8 cellular contexts compared by ENCODE assay signal in genomic region chr6:158040051-158040803, GRCh38. TPM values are rescaled to one million over a fixed set of nuclear protein-coding genes. Genes with fewer than 3 reads are reported as not detected.
DNase-seq lines count a peak whose midpoint lies in the region; ATAC-seq, FAIRE-seq and TF ChIP-seq lines count a peak whose summit lies in the region.

No MANE protein-coding gene starts in this region.

- H3K36me3 ChIP-seq in astrocyte (ENCODE audit: insufficient read depth, low read length) = peaks cover 40% of the 10 kb centered on the region
- H3K36me3 ChIP-seq in keratinocyte (ENCODE audit: control insufficient read depth in 2 of 2, extremely low read depth in 1 of 2, insufficient read depth in 2 of 2, low read length in 2 of 2) = peaks cover 0 to 10% of the 10 kb centered on the region in 2 experiments

- H3K4me2 ChIP-seq in astrocyte (ENCODE audit: low read length) = peak overlapping the region; percentile 82
- H3K4me2 ChIP-seq in keratinocyte (ENCODE audit: control insufficient read depth, extremely low read depth, insufficient read depth, low read depth, low read length) = peak overlapping the region; percentile 83

- H3K27me3 ChIP-seq in AG04450 (ENCODE audit: control insufficient read depth, insufficient read depth, low read length) (no peaks in the 10 kb centered on the region), astrocyte (ENCODE audit: insufficient read depth, low read length) (no peaks in the 10 kb centered on the region), keratinocyte (ENCODE audit: control insufficient read depth, extremely low read depth, insufficient read depth, low read length) (no peaks in the 10 kb centered on the region)

- H3K9ac ChIP-seq in astrocyte (ENCODE audit: low read length) (peak overlapping the region; percentile 86), keratinocyte (ENCODE audit: control insufficient read depth, extremely low read depth, insufficient read depth, low read length) (peak overlapping the region; percentile 57)

- peak overlapping the region; percentile 31 for H3K4me3 ChIP-seq in AG04450 (ENCODE audit: low read depth, low read length)
- H3K4me3 ChIP-seq in astrocyte (ENCODE audit: insufficient read depth, low read depth, low read length) = peak overlapping the region; percentile 35
- no peak overlapping the region for H3K4me3 ChIP-seq in keratinocyte (ENCODE audit: control insufficient read depth in 2 of 3, extremely low read depth in 1 of 3, insufficient read depth in 2 of 3, low read depth in 1 of 3, low read length in 3 of 3)

- no peaks in the 10 kb centered on the region for H3K9me1 ChIP-seq in keratinocyte (ENCODE audit: control insufficient read depth, extremely low read depth, insufficient read depth, low read length)

- DNase-seq in AG04450 (ENCODE audit: low read depth, low spot score) (peak; percentile 97), NCI-H460 (ENCODE audit: extremely low read depth, low read depth) (peak; percentile 17), astrocyte (ENCODE audit: low read depth) (peak; percentile 100), keratinocyte (ENCODE audit: low read depth, low spot score) (peak; percentile 93), stromal cell of bone marrow (ENCODE audit: low read depth) (peak; percentile 87), C1 segment of cervical spinal cord (lab: John Stamatoyannopoulos, UW) (no peak)
- DNase-seq in central memory CD4-positive, alpha-beta T cell = no peak

- CTCF ChIA-PET in AG04450 (lab: Charles Lee) = interaction anchor here (0.6 to 2.3 kb wide), 2 partner anchors 14 to 57 kb away, joined by 3 to 8 read pairs; no protein-coding TSS in a partner anchor

- H3K4me3 Mint-ChIP-seq in astrocyte (ENCODE audit: unreplicated experiment) = peak overlapping the region; percentile 6

- H3K4me1 Mint-ChIP-seq in astrocyte (ENCODE audit: low read depth, unreplicated experiment) = peaks cover 54% of the 10 kb centered on the region

- H3K79me2 ChIP-seq in astrocyte (ENCODE audit: insufficient read depth, low read length) (peaks cover 75% of the 10 kb centered on the region), keratinocyte (ENCODE audit: control insufficient read depth, insufficient read depth, low read length) (no peaks in the 10 kb centered on the region)

- peak; percentile 82 for ATAC-seq in GM19351 (IDR thresholded peaks at IDR 0.05; ENCODE audit: unreplicated experiment)

- H3K27me3 Mint-ChIP-seq in astrocyte (ENCODE audit: low read depth, unreplicated experiment) = no peaks in the 10 kb centered on the region

- no peak overlapping the region for H2AFZ ChIP-seq in astrocyte (ENCODE audit: low read depth, low read length)
- no peak overlapping the region for H2AFZ ChIP-seq in keratinocyte (ENCODE audit: control insufficient read depth, low read length)

- H3K27ac Mint-ChIP-seq in astrocyte (ENCODE audit: unreplicated experiment) = peak overlapping the region; percentile 91

- dilution Hi-C loops in keratinocyte (cut with MboI; ENCODE audit: extremely low pct_ligation_motif_present, low sequenced_read_pairs) = no loop called here

- peak; percentile 94 for FAIRE-seq in astrocyte (lab: Jason Lieb, UNC)
- peak; percentile 92 for FAIRE-seq in keratinocyte (lab: Jason Lieb, UNC)

- peak overlapping the region; percentile 96 for H3K27ac ChIP-seq in AG04450 (ENCODE audit: low read depth, low read length)
- H3K27ac ChIP-seq in astrocyte (ENCODE audit: low read depth, low read length) = peak overlapping the region; percentile 99
- H3K27ac ChIP-seq in keratinocyte (ENCODE audit: control insufficient read depth, insufficient read depth, low read length) = peak overlapping the region; percentile 73

- no peaks in the 10 kb centered on the region; the same call in 1 of the 2 replicates for H3K9me3 ChIP-seq in AG04450 (ENCODE audit: control insufficient read depth, insufficient read depth, low read length)
- H3K9me3 ChIP-seq in astrocyte (ENCODE audit: insufficient read depth, low read depth, low read length) = no peaks in the 10 kb centered on the region
- no peaks in the 10 kb centered on the region for H3K9me3 ChIP-seq in keratinocyte (ENCODE audit: control insufficient read depth, low read depth, low read length)

- no peak for TF ChIP-seq CTCF in AG04450 (IDR thresholded peaks at IDR 0.05; ENCODE audit: low read depth, low read length)
- no peak for TF ChIP-seq CTCF in astrocyte (IDR thresholded peaks at IDR 0.05; ENCODE audit: insufficient read depth, low read depth, low read length)
- no peak for TF ChIP-seq CTCF in keratinocyte (optimal IDR thresholded peaks at IDR 0.05 in 1 of 3, IDR thresholded peaks at IDR 0.05 in 1 of 3, conservative IDR thresholded peaks at IDR 0.05 in 1 of 3; ENCODE audit: extremely low read depth in 1 of 3, insufficient read depth in 2 of 3, low read length in 3 of 3)

- H3K36me3 Mint-ChIP-seq in astrocyte (ENCODE audit: low read depth, unreplicated experiment) = peaks cover 20% of the 10 kb centered on the region

- H4K20me1 ChIP-seq in astrocyte (ENCODE audit: insufficient read depth, low read length) (no peaks in the 10 kb centered on the region), keratinocyte (ENCODE audit: control insufficient read depth, extremely low read depth, insufficient read depth, low read length) (no peaks in the 10 kb centered on the region)

- H3K4me1 ChIP-seq in astrocyte (ENCODE audit: insufficient read depth, low read length) (peaks cover 62% of the 10 kb centered on the region), keratinocyte (ENCODE audit: control insufficient read depth, extremely low read depth, insufficient read depth, low read length) (peaks cover 40% of the 10 kb centered on the region)

- H3K9me3 Mint-ChIP-seq in astrocyte (ENCODE audit: unreplicated experiment) = no peaks in the 10 kb centered on the region

- POLR2A ChIA-PET in AG04450 (lab: Yijun Ruan, JAX) = interaction anchor here (0.7 to 1.5 kb wide), 8 partner anchors 9 to 78 kb away, joined by 3 to 9 read pairs (median 5); no protein-coding TSS in a partner anchor

RNA-seq across cellular contexts. Expression of gene SYNJ2, which starts 58.6 kb away (rescaled TPM):
- polyA plus RNA-seq in AG04450 (2011; rRNA removed) = 38.1 and 40.8 TPM in 2 replicates
- 63.6 and 78.2 TPM in 2 replicates for polyA minus RNA-seq in AG04450 (2011; rRNA and poly(A)+ RNA removed)
- total RNA-seq in NCI-H460 (2014; rRNA removed; shearing (Covaris generic)) = 3.4 and 4.9 TPM in 2 replicates
- 3.1 and 3.9 TPM in 2 replicates for polyA plus RNA-seq in NCI-H460 (2014; cell fraction: nucleus; rRNA removed)
- total RNA-seq in astrocyte = 28.4 and 31.8 TPM in 2 replicates
- polyA plus RNA-seq in keratinocyte = 4.0 to 10.1 TPM (median 8.6 TPM) in 3 replicates
- 2.1 TPM for polyA plus RNA-seq in keratinocyte (2011; ENCODE audit: low read depth)
- polyA plus RNA-seq in keratinocyte (2011; cell fraction: cytosol; rRNA removed) = 4.6 and 5.3 TPM in 2 replicates
- polyA plus RNA-seq in keratinocyte (2011; cell fraction: nucleus; rRNA removed) = 6.0 and 6.8 TPM in 2 replicates
- polyA plus RNA-seq in keratinocyte (2012; ENCODE audit: low replicate concordance) = 2.1 and 7.6 TPM in 2 replicates
- polyA minus RNA-seq in keratinocyte = 5.7 to 14.4 TPM (median 10.7 TPM) in 3 replicates
- 5.9 TPM for polyA minus RNA-seq in keratinocyte (2011; cell fraction: cytosol; rRNA and poly(A)+ RNA removed)
- polyA minus RNA-seq in keratinocyte (2011; cell fraction: nucleus; rRNA and poly(A)+ RNA removed) = 5.3 and 7.8 TPM in 2 replicates

Comparison
In these comparisons a context has a peak if more than half of its experiments do, and no peak if none do; other contexts are left out.
1. DNase-seq: peak in AG04450 (single experiment), NCI-H460 (single experiment), astrocyte (single experiment), keratinocyte (single experiment) and stromal cell of bone marrow (single experiment); none in central memory CD4-positive, alpha-beta T cell (single experiment) and C1 segment of cervical spinal cord (0 of 14).
2. H3K4me3 ChIP-seq: peak in AG04450 (single experiment) and astrocyte (single experiment); none in keratinocyte (0 of 3).
3. Peak in every context shown above with its lines, with median percentiles within 50 percentile points of each other: H3K27ac ChIP-seq.